ENCODE assay signal across 20 cellular contexts in the genomic region with DNA sequence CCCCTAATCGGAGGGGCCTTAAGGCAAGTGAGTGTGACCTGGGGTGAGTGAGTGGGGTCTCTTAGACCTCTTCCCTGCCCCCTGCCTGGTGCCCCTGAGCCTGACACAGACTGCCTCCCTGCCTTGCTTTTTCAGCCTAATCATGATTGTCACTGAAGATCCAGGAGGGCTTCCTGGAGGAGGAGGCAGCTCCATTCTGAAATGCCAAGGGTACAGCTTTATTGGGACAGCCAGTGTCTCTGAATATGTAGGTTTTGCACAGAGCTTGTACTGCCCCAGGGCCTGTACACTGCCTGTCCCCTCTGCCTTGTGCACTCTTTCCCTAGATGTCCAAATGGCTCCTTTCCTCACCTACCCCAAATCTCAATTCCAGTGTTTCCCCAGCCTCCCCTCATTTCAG. TPM values are rescaled to one million over a fixed set of nuclear protein-coding genes. Genes with fewer than 3 reads are reported as not detected.
"Had no signal": no experiment of that assay in that cellular context is flagged by ENCODE, and none has a peak within 500 bp of the region (broad histone marks: within the 10 kb centered on the region; RNA-seq: fewer than 3 reads in every experiment).

No MANE protein-coding gene starts in this region.

- H3K36me3 ChIP-seq: brain microvascular endothelial cell, gastrocnemius medialis, heart right ventricle, right atrium auricular region, thyroid gland had no signal

- H3K4me3 Mint-ChIP-seq: activated CD4-positive, alpha-beta T cell treated with anti-CD3 and anti-CD28 coated beads, Interleukin-2, amount 10 ng/mL, durations not matched to agents 24 days and 14 days; activated CD8-positive, alpha-beta T cell treated with anti-CD3 and anti-CD28 coated beads for 36 hours; activated T-helper 17 cell treated with anti-CD3 and anti-CD28 coated beads, Interleukin-2, amount 50 U/mL, for 72 hours; central memory CD8-positive, alpha-beta T cell had no signal

- DNase-seq: activated CD4-positive, alpha-beta T cell treated with anti-CD3 and anti-CD28 coated beads, Interleukin-2, amount 10 ng/mL, durations not matched to agents 24 days and 14 days; activated CD4-positive, CD25-positive, alpha-beta regulatory T cell; activated CD8-positive, alpha-beta T cell treated with anti-CD3 and anti-CD28 coated beads for 36 hours; activated naive CD4-positive, alpha-beta T cell treated with Interleukin-2 at 50 U/mL for 16 hours; activated T-cell treated with anti-CD3 and anti-CD28 coated beads, Interleukin-2, amount 50 U/mL, for 1 hour; brain microvascular endothelial cell; cortex of kidney; gastrocnemius medialis; heart right ventricle; left ventricle myocardium superior; mucosa of descending colon; naive thymus-derived CD4-positive, alpha-beta T cell; stimulated activated CD4-positive, alpha-beta T cell treated with anti-CD3 and anti-CD28 coated beads, Interleukin-2, amount 100 ng/mL, for 24 hours; stimulated activated naive CD4-positive, alpha-beta T cell treated with Interleukin-2 at 50 U/mL for 16 hours; T-cell; thyroid gland had no signal

- H3K9me3 Mint-ChIP-seq: activated CD4-positive, alpha-beta T cell treated with anti-CD3 and anti-CD28 coated beads, Interleukin-2, amount 10 ng/mL, durations not matched to agents 24 days and 14 days; activated CD8-positive, alpha-beta T cell treated with anti-CD3 and anti-CD28 coated beads for 36 hours; activated T-helper 17 cell treated with anti-CD3 and anti-CD28 coated beads, Interleukin-2, amount 50 U/mL, for 72 hours; central memory CD8-positive, alpha-beta T cell; naive thymus-derived CD4-positive, alpha-beta T cell; T-cell had no signal

- H3K36me3 Mint-ChIP-seq: naive thymus-derived CD4-positive, alpha-beta T cell; T-cell had no signal

- H3K4me3 ChIP-seq: mucosa of descending colon, thyroid gland had no signal

- H3K27ac Mint-ChIP-seq: activated CD4-positive, alpha-beta T cell treated with anti-CD3 and anti-CD28 coated beads, Interleukin-2, amount 10 ng/mL, durations not matched to agents 24 days and 14 days; activated CD8-positive, alpha-beta T cell treated with anti-CD3 and anti-CD28 coated beads for 36 hours; activated T-helper 17 cell treated with anti-CD3 and anti-CD28 coated beads, Interleukin-2, amount 50 U/mL, for 72 hours; naive thymus-derived CD4-positive, alpha-beta T cell; T-cell had no signal

- ATAC-seq: activated CD8-positive, alpha-beta T cell treated with anti-CD3 and anti-CD28 coated beads for 36 hours; activated T-helper 17 cell treated with anti-CD3 and anti-CD28 coated beads, Interleukin-2, amount 50 U/mL, for 72 hours; esophagus mucosa; gastrocnemius medialis; left ventricle myocardium superior; mucosa of descending colon; naive thymus-derived CD4-positive, alpha-beta T cell; T-cell had no signal

RNA-seq across cellular contexts. Expression of gene SEMA6B, which starts 26.1 kb away (rescaled TPM):
- total RNA-seq: activated CD4-positive, alpha-beta T cell treated with anti-CD3 and anti-CD28 coated beads, Interleukin-2, amount 10 ng/mL, durations not matched to agents 24 days and 14 days; activated CD8-positive, alpha-beta T cell treated with anti-CD3 and anti-CD28 coated beads for 36 hours had no signal
- polyA plus RNA-seq: naive thymus-derived CD4-positive, alpha-beta T cell had no signal

RNA-seq across cellular contexts. Expression of gene PLIN5, which starts 50.5 kb away (rescaled TPM):
- total RNA-seq: activated CD4-positive, alpha-beta T cell treated with anti-CD3 and anti-CD28 coated beads, Interleukin-2, amount 10 ng/mL, durations not matched to agents 24 days and 14 days had no signal
